2 cellular contexts compared by ENCODE assay signal in genomic region chr10:72177454-72177853, GRCh38.
TF ChIP-seq lines count a peak whose summit lies in the region.

No MANE protein-coding gene starts in this region.

TF ChIP-seq in HEK293T, 16 proteins besides CTCF, POLR2A, EP300 and RAD21 (continued from another document):
- TF ChIP-seq CTBP1 (IDR thresholded peaks at IDR 0.05; ENCODE audit: borderline replicate concordance) = 0 out of 2 replicates have a peak, but pooled peaks have one; percentile 37

TF ChIP-seq in GM23338, 12 proteins besides CTCF, POLR2A, EP300 and RAD21 (continued from another document):
- TF ChIP-seq ZNF462 (CRISPR knock-in tag; IDR thresholded peaks at IDR 0.05) (no peak), ETS1 (IDR thresholded peaks at IDR 0.05) (no peak), CREB1 (CRISPR knock-in tag; IDR thresholded peaks at IDR 0.05; ENCODE audit: low read depth) (no peak)
